2 cellular contexts compared by ENCODE assay signal in the genomic region with DNA sequence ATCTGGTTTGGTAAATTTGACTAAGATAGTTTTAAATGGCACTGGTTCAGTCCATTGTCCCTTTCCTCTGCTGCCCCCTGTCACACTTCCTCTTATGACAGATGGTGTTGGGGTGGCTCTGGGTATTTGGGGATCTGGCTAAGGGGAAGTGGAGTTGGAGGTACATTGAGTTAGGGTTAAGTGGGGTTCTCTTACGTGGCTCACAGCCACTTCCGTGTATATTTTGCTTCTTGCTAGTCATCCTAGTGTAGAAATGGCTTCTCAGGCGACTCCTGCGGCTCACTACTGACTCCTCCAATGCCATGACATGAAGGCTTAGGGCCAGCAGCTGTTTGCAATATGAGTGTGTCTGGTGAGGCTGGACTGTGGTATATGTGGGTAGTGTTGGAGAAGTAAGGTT.
TF ChIP-seq lines count a peak whose summit lies in the region.

No MANE protein-coding gene starts in this region.

TF ChIP-seq in H1, 55 proteins besides CTCF, POLR2A, EP300 and RAD21:
- no peak for TF ChIP-seq RBBP5 (IDR thresholded peaks at IDR 0.05; ENCODE audit: borderline replicate concordance, low read depth, low read length)
- no peak for TF ChIP-seq GTF2F1 (IDR thresholded peaks at IDR 0.05; ENCODE audit: borderline replicate concordance, low read depth, low read length)
- TF ChIP-seq ZNF274 (IDR thresholded peaks at IDR 0.05; ENCODE audit: borderline replicate concordance, extremely low read depth, low read length), result no peak
- no peak for TF ChIP-seq TCF12 (IDR thresholded peaks at IDR 0.05; ENCODE audit: low read depth, low read length)
- TF ChIP-seq SAP30 (IDR thresholded peaks at IDR 0.05; ENCODE audit: insufficient read depth, insufficient replicate concordance, low read length), result no peak
- no peak for TF ChIP-seq TAF7 (optimal IDR thresholded peaks at IDR 0.05; ENCODE audit: borderline replicate concordance, low read depth, low read length)
- TF ChIP-seq RFX5 (IDR thresholded peaks at IDR 0.05; ENCODE audit: borderline replicate concordance, low read depth, low read length), result no peak
- TF ChIP-seq MAX (IDR thresholded peaks at IDR 0.05), result no peak
- no peak for TF ChIP-seq EZH2 (IDR thresholded peaks at IDR 0.05; ENCODE audit: low read depth, low read length, severe bottlenecking)
- TF ChIP-seq HDAC6 (IDR thresholded peaks at IDR 0.05; ENCODE audit: low read depth, low read length), result no peak
- TF ChIP-seq CHD2 (IDR thresholded peaks at IDR 0.05; ENCODE audit: low read length), result no peak
- TF ChIP-seq POLR2AphosphoS5 (IDR thresholded peaks at IDR 0.05; ENCODE audit: low read depth, low read length), result no peak
- TF ChIP-seq YY1 (IDR thresholded peaks at IDR 0.05; ENCODE audit: low read depth, low read length), result no peak
- TF ChIP-seq CHD1 (IDR thresholded peaks at IDR 0.05; ENCODE audit: low read depth, low read length), result no peak
- no peak for TF ChIP-seq E2F6 (IDR thresholded peaks at IDR 0.05)
- no peak for TF ChIP-seq JUN (IDR thresholded peaks at IDR 0.05; ENCODE audit: low read depth, low read length)
- no peak for TF ChIP-seq RNF2 (IDR thresholded peaks at IDR 0.05; ENCODE audit: borderline replicate concordance, low read depth, low read length, missing control alignments, poor library complexity, severe bottlenecking)
- TF ChIP-seq TEAD4 (IDR thresholded peaks at IDR 0.05; ENCODE audit: low read depth, low read length), result no peak
- no peak for TF ChIP-seq MAFK (IDR thresholded peaks at IDR 0.05; ENCODE audit: low read depth, low read length)

TF ChIP-seq in WTC11, 78 proteins besides CTCF, POLR2A, EP300 and RAD21:
- TF ChIP-seq JAZF1 (CRISPR knock-in tag; IDR thresholded peaks at IDR 0.05), result no peak
- TF ChIP-seq, protein P1, sequence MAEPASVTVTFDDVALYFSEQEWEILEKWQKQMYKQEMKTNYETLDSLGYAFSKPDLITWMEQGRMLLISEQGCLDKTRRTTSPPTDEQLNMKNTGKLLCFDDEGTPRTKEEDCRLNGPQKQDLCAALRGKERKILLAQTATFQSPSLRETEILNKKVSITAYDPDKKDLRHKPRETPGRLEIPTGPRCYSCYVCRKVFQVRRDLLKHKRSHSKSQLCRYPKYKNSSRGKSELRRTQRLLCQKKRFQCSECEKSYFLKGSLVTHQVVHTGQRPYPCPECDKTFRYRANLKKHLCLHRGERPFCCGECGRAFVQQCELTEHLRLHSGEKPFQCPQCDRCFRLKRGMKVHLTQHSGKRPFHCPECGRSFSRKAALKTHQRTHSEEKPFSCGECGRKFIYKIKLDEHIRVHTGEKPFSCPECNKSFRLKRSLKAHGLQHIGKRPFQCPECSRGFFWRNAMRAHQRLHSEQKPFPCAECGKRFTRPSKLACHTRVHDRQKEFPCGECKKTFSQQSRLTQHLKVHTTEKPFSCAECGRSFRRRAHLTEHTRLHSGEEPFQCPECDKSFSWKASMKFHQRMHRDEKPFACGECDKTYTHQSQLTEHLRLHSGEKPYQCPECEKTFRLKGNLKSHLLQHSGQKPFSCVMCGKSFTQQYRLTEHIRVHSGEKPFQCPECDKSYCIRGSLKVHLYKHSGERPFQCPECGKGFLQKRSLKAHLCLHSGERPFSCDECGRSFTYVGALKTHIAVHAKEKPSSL (CRISPR knock-in tag; conservative IDR thresholded peaks at IDR 0.05), result no peak
